In genomic region chr5:135861646-135862045, GRCh38 we compare ENCODE assay signal across 30 cellular contexts. TPM values are rescaled to one million over a fixed set of nuclear protein-coding genes. Genes with fewer than 3 reads are reported as not detected.
"Had no signal": no experiment of that assay in that cellular context is flagged by ENCODE, and none has a peak within 500 bp of the region (broad histone marks: within the 10 kb centered on the region; RNA-seq: fewer than 3 reads in every experiment).

No MANE protein-coding gene starts in this region.

- H3K4me1 ChIP-seq: colonic mucosa, left lung, parathyroid adenoma, prostate gland, right lobe of liver, spleen, tibial artery had no signal

- ATAC-seq: left lung; naive thymus-derived CD4-positive, alpha-beta T cell; stimulated activated memory B cell treated with anti-CD40 and anti-IgM and Interleukin-4, amounts not matched to agents 10 μg/mL and 1 μg/mL and 100 μg/mL, for 72 hours had no signal

- H3K27ac ChIP-seq: colonic mucosa, heart left ventricle, left lung, parathyroid adenoma, prostate gland, right lobe of liver, spleen, tibial artery had no signal

- H3K9me3 ChIP-seq: colonic mucosa, left lung, prostate gland, right lobe of liver, spleen, tibial artery had no signal

- H3K27me3 ChIP-seq: colonic mucosa, heart left ventricle, left lung, right lobe of liver, spleen, tibial artery had no signal

- DNase-seq: colonic mucosa; effector CD4-positive, alpha-beta T cell; heart left ventricle; hippocampal formation; kidney glomerular epithelial cell; left lung; naive thymus-derived CD4-positive, alpha-beta T cell; nephron progenitor cell; right lobe of liver; spleen; stimulated activated CD4-positive, alpha-beta T cell treated with anti-CD3 and anti-CD28 coated beads, Interleukin-15, amount 100 ng/mL, for 24 hours; stimulated activated CD4-positive, alpha-beta T cell treated with anti-CD3 and anti-CD28 coated beads, Interleukin-1b, Interleukin-23, amount 100 ng/mL, for 48 hours; stimulated activated CD4-positive, alpha-beta T cell treated with anti-CD3 and anti-CD28 coated beads, Interleukin-4, amount 100 ng/mL, for 24 hours; tibial artery had no signal

- H3K9ac ChIP-seq: parathyroid adenoma had no signal

- H3K4me3 ChIP-seq: colonic mucosa, heart left ventricle, left lung, prostate gland, right lobe of liver, spleen, tibial artery had no signal

- H2AFZ ChIP-seq: parathyroid adenoma had no signal

- H3K36me3 ChIP-seq: colonic mucosa, heart left ventricle, left lung, prostate gland, right lobe of liver, spleen, tibial artery had no signal

- H3K79me2 ChIP-seq: parathyroid adenoma had no signal

RNA-seq across cellular contexts. Expression of gene SLC25A48, which starts 27.2 kb away (rescaled TPM):
- total RNA-seq: dermis microvascular lymphatic vessel endothelial cell; glomerular endothelial cell; lung microvascular endothelial cell; mesenteric fat pad; mononuclear cell; naive thymus-derived CD4-positive, alpha-beta T cell; renal cortical epithelial cell; ureter had no signal
- polyA plus RNA-seq: naive thymus-derived CD4-positive, alpha-beta T cell had no signal

RNA-seq across cellular contexts. Expression of gene IL9, which starts 34.0 kb away (rescaled TPM):
- total RNA-seq: cerebellum, colonic mucosa, dermis microvascular lymphatic vessel endothelial cell, endodermal cell, frontal cortex, glomerular endothelial cell, heart left ventricle, left lung, lung microvascular endothelial cell, mesenteric fat pad, mononuclear cell, omental fat pad, prostate gland, renal cortical epithelial cell, right lobe of liver, spleen, temporal lobe, ureter had no signal
- polyA plus RNA-seq: esophagus; heart left ventricle; naive thymus-derived CD4-positive, alpha-beta T cell; spleen had no signal
